ENCODE assay signal across 8 cellular contexts in genomic region chr5:150000990-150001659, GRCh38. TPM values are rescaled to one million over a fixed set of nuclear protein-coding genes. Genes with fewer than 3 reads are reported as not detected.
DNase-seq lines count a peak whose midpoint lies in the region; ATAC-seq, FAIRE-seq and TF ChIP-seq lines count a peak whose summit lies in the region.

No MANE protein-coding gene starts in this region.

- H3K27me3 ChIP-seq in GM12878 (replicated peaks in 1 of 2; ENCODE audit: control insufficient read depth in 2 of 2, insufficient read depth in 2 of 2, low read length in 1 of 2) (no peaks in the 10 kb centered on the region), iPS-20b (ENCODE audit: insufficient read depth, low read length) (0 out of 2 replicates have a peak, but pooled peaks cover 3% of the 10 kb centered on the region), spleen (replicated peaks in 1 of 7) (no peaks in the 10 kb centered on the region)

- H3K36me3 ChIP-seq in GM12878 (ENCODE audit: control insufficient read depth in 2 of 2, insufficient read depth in 2 of 2, low read length in 1 of 2) (peaks cover 1 to 12% of the 10 kb centered on the region in 2 experiments; a peak in 1 of 4 replicates), iPS-20b (ENCODE audit: insufficient read depth, low read depth, low read length) (peaks cover 20% of the 10 kb centered on the region), spleen (peaks cover 0 to 37% (median 16%) of the 10 kb centered on the region in 6 donors)

- RAD21 ChIA-PET in GM12878 (lab: Charles Lee; ENCODE audit: unreplicated experiment) = interaction anchor here (1.0 to 1.4 kb wide), 3 partner anchors 11 to 147 kb away, joined by 3 to 5 read pairs (median 4); no protein-coding TSS in a partner anchor

- 0 out of 2 replicates have a peak, but pooled peaks cover 3% of the 10 kb centered on the region for H3K4me1 ChIP-seq in GM12878 (ENCODE audit: control insufficient read depth, insufficient read depth, low read length)
- peaks cover 14% of the 10 kb centered on the region for H3K4me1 ChIP-seq in iPS-20b (ENCODE audit: insufficient read depth, low read length)
- H3K4me1 ChIP-seq in spleen = peaks cover 18 to 60% (median 35%) of the 10 kb centered on the region in 6 donors

- POLR2A ChIA-PET in GM12878 (lab: Charles Lee) = interaction anchor here (1.4 to 1.8 kb wide), 3 partner anchors 10 to 277 kb away, joined by 3 to 6 read pairs (median 4); partner anchors contain the start of gene SLC26A2

- TF ChIP-seq CTCF in GM12865 (IDR thresholded peaks at IDR 0.05; ENCODE audit: insufficient read depth, low read depth, low read length, missing control alignments) (no peak), GM12878 (IDR thresholded peaks at IDR 0.05 in 2 of 3, conservative IDR thresholded peaks at IDR 0.05 in 1 of 3; ENCODE audit: control insufficient read depth in 2 of 3, extremely low read depth in 1 of 3, insufficient read depth in 1 of 3, low read depth in 3 of 3, low read length in 3 of 3) (no peak), spleen (IDR thresholded peaks at IDR 0.05 in 8 of 11, conservative IDR thresholded peaks at IDR 0.05 in 3 of 11) (no peak)

- H3K4me2 ChIP-seq in GM12878 (ENCODE audit: control insufficient read depth, insufficient read depth) = peak overlapping the region; percentile 81

- WGBS in GM12878 (ENCODE audit: insufficient coverage, insufficient replicate concordance, low lambda C conversion rate, missing lambda C conversion rate) = 2% methylated on average over 44 of the region's 44 CpGs
- 0 to 2% (median 0%) methylated on average over 18 to 44 of the region's 44 CpGs for WGBS in spleen, 5 donors

- H3K27ac ChIP-seq in GM12878 (ENCODE audit: control insufficient read depth, insufficient read depth) = peak overlapping the region; percentile 92
- H3K27ac ChIP-seq in iPS-20b (ENCODE audit: low read length) = peak overlapping the region; percentile 5
- H3K27ac ChIP-seq in spleen = peak overlapping the region; percentile 70 to 95 (median 91)

- H3K4me3 ChIP-seq in GM12865 (ENCODE audit: low read depth, low read length) (peak overlapping the region; percentile 66), GM12878 (peak overlapping the region; percentile 98), iPS-20b (ENCODE audit: low read length) (peak overlapping the region; percentile 89), spleen (peak overlapping the region; percentile 62 to 100 (median 90))

- intact Hi-C loops in GM12878 (cut with micrococcal nuclease; ENCODE audit: unreplicated experiment) = loop anchor here (2.0 kb wide), 1 partner anchor 40 kb away; the partner anchor contains the start of gene SLC26A2
- intact Hi-C loops in spleen (cut with DNase I; ENCODE audit: low total_unique reads) = no loop called here

- CTCF ChIA-PET in GM12878 (lab: Yijun Ruan, JAX) = interaction anchor here (0.6 to 2.7 kb wide), 6 partner anchors 10 to 167 kb away, joined by 3 to 23 read pairs (median 4); no protein-coding TSS in a partner anchor

- peak overlapping the region; percentile 89 for H2AFZ ChIP-seq in GM12878 (ENCODE audit: control insufficient read depth, low read depth, low read length)

- H4K20me1 ChIP-seq in GM12878 (ENCODE audit: control insufficient read depth, insufficient read depth) = no peaks in the 10 kb centered on the region

- DNase-seq in GM12865 (ENCODE audit: low read depth) (peak; percentile 52), SW480 (ENCODE audit: low spot score) (peak; percentile 40), GM12878 (ENCODE audit: low read depth, low spot score) (no peak), spleen (peak; percentile 93), NCI-H187 (lab: John Stamatoyannopoulos, UW) (no peak)

- TF ChIP-seq POLR2A in GM12878 (IDR thresholded peaks at IDR 0.05; ENCODE audit: low read depth, low read length) = no peak
- no peak for TF ChIP-seq POLR2A in spleen (IDR thresholded peaks at IDR 0.05)

- no peak for TF ChIP-seq RAD21 in GM12878 (IDR thresholded peaks at IDR 0.05; ENCODE audit: insufficient read depth, low read depth, low read length)

- H3K79me2 ChIP-seq in GM12878 (ENCODE audit: control insufficient read depth, insufficient read depth, low read length) = peaks cover 52% of the 10 kb centered on the region

- BruUV-seq in GM12878 (replicated peaks; lab: Mats Ljungman, UMichigan) = no TSS peak

- H3K9me3 ChIP-seq in GM12878 (replicated peaks; ENCODE audit: control insufficient read depth, insufficient read depth, low read length) (no peaks in the 10 kb centered on the region), iPS-20b (ENCODE audit: insufficient read depth, low read depth, low read length) (no peaks in the 10 kb centered on the region), spleen (no peaks in the 10 kb centered on the region)

- H3K9ac ChIP-seq in GM12878 (ENCODE audit: control insufficient read depth, insufficient read depth, low read length) = peak overlapping the region; percentile 96
- H3K9ac ChIP-seq in iPS-20b (ENCODE audit: low read depth, low read length) = peak overlapping the region; percentile 85

- ATAC-seq in HG03097 (IDR thresholded peaks at IDR 0.05; ENCODE audit: low FRiP score, unreplicated experiment) (peak; percentile 12), GM12878 (peak; percentile 58), GM21825 (IDR thresholded peaks at IDR 0.05; ENCODE audit: unreplicated experiment) (no peak)

- TF ChIP-seq EP300 in GM12878 (IDR thresholded peaks at IDR 0.05; ENCODE audit: borderline replicate concordance in 1 of 2, control insufficient read depth in 1 of 2, low read depth in 2 of 2, low read length in 2 of 2) = no peak

- SMC1A ChIA-PET in GM12878 (lab: Charles Lee; ENCODE audit: uncharacterized antibody, unreplicated experiment) = interaction anchor here (1.0 kb wide), 1 partner anchor 450 kb away, joined by 4 read pairs; the partner anchor contains the start of gene CSNK1A1

- no peak for FAIRE-seq in GM12878 (lab: Jason Lieb, UNC)

- in situ Hi-C loops in GM12878 (cut with MboI) = no loop called here

RNA-seq across cellular contexts. Expression of gene HMGXB3, which starts 0.6 kb away (rescaled TPM):
- 99.4 and 101 TPM in 2 replicates for total RNA-seq in GM12878 (2013; cell fraction: nucleolus; rRNA removed)
- total RNA-seq in GM12878 (2014; rRNA removed) = 33.7 and 34.6 TPM in 2 replicates
- total RNA-seq in GM12878 (2014; rRNA removed; fragmentation: Illumina TruSeq; extraction: Trizol) = 25.4 and 26.2 TPM in 2 replicates
- 34.9 and 38.1 TPM in 2 replicates for total RNA-seq in GM12878 (2021)
- 15.0 TPM for polyA plus RNA-seq in GM12878 (2011; ENCODE audit: low read depth)
- 37.6 and 42.2 TPM in 2 replicates for polyA plus RNA-seq in GM12878 (2011; rRNA removed)
- polyA plus RNA-seq in GM12878 (2011; cell fraction: cytosol; rRNA removed) = 42.5 and 47.4 TPM in 2 replicates
- polyA plus RNA-seq in GM12878 (2011; cell fraction: nucleus; rRNA removed) = 69.6 and 86.9 TPM in 2 replicates
- 19.5 and 22.3 TPM in 2 replicates for polyA plus RNA-seq in GM12878 (2012)
- 28.6 and 30.8 TPM in 2 replicates for polyA plus RNA-seq in GM12878 (2014; fragmentation: Illumina TruSeq; extraction: Trizol)
- polyA plus RNA-seq in GM12878 (2014; fragmentation: Nextera tagmentation; extraction: Ambion mirVana) = 1 to 10 TPM in 1 of 2 experiments, under 1 TPM in 1; 1.00 to 1.8 TPM
- 39.3 and 40.1 TPM in 2 replicates for polyA plus RNA-seq in GM12878 (2014; rRNA removed)
- 10 to 100 TPM; 16.8 to 18.4 TPM for polyA plus RNA-seq in GM12878 (2016; fragmentation: Nextera tagmentation; extraction: Ambion mirVana)
- polyA minus RNA-seq in GM12878 (2011; rRNA and poly(A)+ RNA removed) = 40.4 and 59.5 TPM in 2 replicates
- 16.3 and 17.4 TPM in 2 replicates for polyA minus RNA-seq in GM12878 (2011; cell fraction: cytosol; rRNA and poly(A)+ RNA removed)
- 34.2 and 49.2 TPM in 2 replicates for polyA minus RNA-seq in GM12878 (2011; cell fraction: nucleus; rRNA and poly(A)+ RNA removed)
- 10 to 100 TPM; 28.0 to 51.7 (median 43.2) TPM for total RNA-seq in spleen
- polyA plus RNA-seq in spleen = 10 to 100 TPM; 14.3 to 16.1 (median 15.7) TPM

RNA-seq across cellular contexts. Expression of gene TIGD6, which starts 0.7 kb away (rescaled TPM):
- total RNA-seq in GM12878 (2013; cell fraction: nucleolus; rRNA removed) = 8.5 and 8.9 TPM in 2 replicates
- total RNA-seq in GM12878 (2014; rRNA removed) (3.4 and 3.7 TPM in 2 replicates), GM12878 (2014; rRNA removed; fragmentation: Illumina TruSeq; extraction: Trizol) (2.6 and 2.7 TPM in 2 replicates), GM12878 (2021) (2.2 and 2.9 TPM in 2 replicates), spleen (1 to 10 TPM; 2.4 to 5.8 (median 3.7) TPM)
- polyA plus RNA-seq in GM12878 (2011; ENCODE audit: low read depth) = 2.6 TPM
- polyA plus RNA-seq in GM12878 (2011; rRNA removed) (3.2 and 3.7 TPM in 2 replicates), GM12878 (2014; fragmentation: Illumina TruSeq; extraction: Trizol) (2.6 and 3.5 TPM in 2 replicates), GM12878 (2014; fragmentation: Nextera tagmentation; extraction: Ambion mirVana) (1 to 10 TPM in 1 of 2 experiments, under 1 TPM in 1; 0.84 to 1.1 TPM), GM12878 (2014; rRNA removed) (2.7 and 3.3 TPM in 2 replicates), GM12878 (2016; fragmentation: Nextera tagmentation; extraction: Ambion mirVana) (1 to 10 TPM; 4.0 to 4.1 TPM), spleen (1 to 10 TPM; 2.5 to 3.5 (median 2.6) TPM)
- polyA plus RNA-seq in GM12878 (2011; cell fraction: cytosol; rRNA removed) = 2.8 and 4.0 TPM in 2 replicates
- polyA plus RNA-seq in GM12878 (2011; cell fraction: nucleus; rRNA removed) = 3.0 and 5.2 TPM in 2 replicates
- polyA plus RNA-seq in GM12878 (2012) = 2.5 and 3.0 TPM in 2 replicates
- polyA minus RNA-seq in GM12878 (2011; rRNA and poly(A)+ RNA removed) = 6.9 and 8.8 TPM in 2 replicates
- 0.83 and 2.1 TPM in 2 replicates for polyA minus RNA-seq in GM12878 (2011; cell fraction: cytosol; rRNA and poly(A)+ RNA removed)
- 5.1 and 7.5 TPM in 2 replicates for polyA minus RNA-seq in GM12878 (2011; cell fraction: nucleus; rRNA and poly(A)+ RNA removed)

RNA-seq across cellular contexts. Expression of gene SLC26A2, which starts 40.6 kb away (rescaled TPM):
- total RNA-seq in GM12878 (2013; cell fraction: nucleolus; rRNA removed) = 7.6 and 9.6 TPM in 2 replicates
- 6.3 and 7.6 TPM in 2 replicates for total RNA-seq in GM12878 (2014; rRNA removed)
- 5.8 and 6.4 TPM in 2 replicates for total RNA-seq in GM12878 (2014; rRNA removed; fragmentation: Illumina TruSeq; extraction: Trizol)
- 5.7 and 6.1 TPM in 2 replicates for total RNA-seq in GM12878 (2021)
- polyA plus RNA-seq in GM12878 (2011; ENCODE audit: low read depth) = 1.3 TPM
- polyA plus RNA-seq in GM12878 (2011; rRNA removed) = 4.3 and 5.9 TPM in 2 replicates
- polyA plus RNA-seq in GM12878 (2011; cell fraction: cytosol; rRNA removed) = 1.9 and 2.2 TPM in 2 replicates
- polyA plus RNA-seq in GM12878 (2011; cell fraction: nucleus; rRNA removed) = 1.6 and 1.9 TPM in 2 replicates
- polyA plus RNA-seq in GM12878 (2012) = 1.6 TPM in 2 replicates
- 5.0 and 6.5 TPM in 2 replicates for polyA plus RNA-seq in GM12878 (2014; fragmentation: Illumina TruSeq; extraction: Trizol)
- polyA plus RNA-seq in GM12878 (2014; fragmentation: Nextera tagmentation; extraction: Ambion mirVana) = 1 to 10 TPM; 1.7 to 1.9 TPM
- 2.8 and 2.9 TPM in 2 replicates for polyA plus RNA-seq in GM12878 (2014; rRNA removed)
- 1 to 10 TPM; 3.4 to 4.2 TPM for polyA plus RNA-seq in GM12878 (2016; fragmentation: Nextera tagmentation; extraction: Ambion mirVana)
- 8.1 and 14.2 TPM in 2 replicates for polyA minus RNA-seq in GM12878 (2011; rRNA and poly(A)+ RNA removed)
- 2.5 and 5.2 TPM in 2 replicates for polyA minus RNA-seq in GM12878 (2011; cell fraction: cytosol; rRNA and poly(A)+ RNA removed)
- 2.9 and 3.2 TPM in 2 replicates for polyA minus RNA-seq in GM12878 (2011; cell fraction: nucleus; rRNA and poly(A)+ RNA removed)
- 10 to 100 TPM in 5 of 7 donors, 1 to 10 TPM in 2; 8.5 to 14.8 (median 10.6) TPM for total RNA-seq in spleen
- 1 to 10 TPM; 1.9 to 2.4 (median 2.0) TPM for polyA plus RNA-seq in spleen

RNA-seq across cellular contexts. Expression of gene PDE6A, which starts 56.5 kb away (rescaled TPM):
- not detected in 2 replicates for total RNA-seq in GM12878 (2013; cell fraction: nucleolus; rRNA removed)
- total RNA-seq in GM12878 (2014; rRNA removed) (not detected in 2 replicates), GM12878 (2014; rRNA removed; fragmentation: Illumina TruSeq; extraction: Trizol) (not detected in 2 replicates), GM12878 (2021) (not detected in 2 replicates), spleen (not detected)
- polyA plus RNA-seq in GM12878 (2011; ENCODE audit: low read depth) = not detected
- polyA plus RNA-seq in GM12878 (2011; rRNA removed) (not detected in 2 replicates), GM12878 (2014; fragmentation: Illumina TruSeq; extraction: Trizol) (not detected in 2 replicates), GM12878 (2014; fragmentation: Nextera tagmentation; extraction: Ambion mirVana) (not detected), GM12878 (2014; rRNA removed) (0.03 TPM in 1 of 2 replicates, not detected in the other), GM12878 (2016; fragmentation: Nextera tagmentation; extraction: Ambion mirVana) (under 1 TPM; 0.05 to 0.26 TPM), spleen (not detected)
- not detected in 2 replicates for polyA plus RNA-seq in GM12878 (2011; cell fraction: cytosol; rRNA removed)
- polyA plus RNA-seq in GM12878 (2011; cell fraction: nucleus; rRNA removed) = not detected in 2 replicates
- polyA plus RNA-seq in GM12878 (2012) = 0.03 TPM in 1 of 2 replicates, not detected in the other
- not detected in 2 replicates for polyA minus RNA-seq in GM12878 (2011; rRNA and poly(A)+ RNA removed)
- polyA minus RNA-seq in GM12878 (2011; cell fraction: cytosol; rRNA and poly(A)+ RNA removed) = not detected in 2 replicates
- not detected in 2 replicates for polyA minus RNA-seq in GM12878 (2011; cell fraction: nucleus; rRNA and poly(A)+ RNA removed)

Comparison
In these comparisons a context has a peak if more than half of its experiments do, and no peak if none do; other contexts are left out.
1. DNase-seq: peak in GM12865 (single experiment), SW480 (single experiment) and spleen (single experiment); none in GM12878 (single experiment) and NCI-H187 (0 of 2).
2. H3K27ac ChIP-seq: peak in every context shown above with its lines; median percentile 92 in GM12878; 91 in spleen; 5 in iPS-20b.
3. Peak in every context shown above with its lines, with median percentiles within 50 percentile points of each other: H3K4me3 ChIP-seq.